In the genomic region with DNA sequence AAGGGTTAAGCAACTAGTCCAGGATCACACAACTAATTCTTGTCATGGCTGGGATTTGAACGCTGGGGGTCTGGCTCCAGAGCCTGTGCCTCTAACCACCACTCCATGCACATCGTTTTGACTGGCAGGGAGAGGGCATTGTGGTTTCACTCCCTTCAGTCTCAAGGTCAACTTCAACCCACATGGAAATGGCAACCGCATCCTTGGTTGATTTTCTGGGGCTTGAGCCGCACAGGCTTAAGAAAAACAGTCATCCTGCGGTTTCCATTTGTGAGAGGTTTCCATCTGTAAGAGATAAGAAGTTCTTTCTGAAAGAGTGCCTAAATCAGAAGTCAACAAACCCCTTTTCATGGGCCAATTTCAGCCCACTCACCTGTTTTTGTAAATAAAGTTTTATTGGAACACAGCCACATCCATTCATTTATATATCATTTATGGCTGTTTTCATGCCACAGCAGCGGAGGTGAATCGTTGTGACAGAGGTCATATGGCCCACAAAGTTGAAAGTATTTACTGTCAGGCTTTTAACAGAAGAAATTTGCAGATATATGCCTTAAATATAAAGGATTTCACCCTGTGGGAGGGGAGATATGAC, we compare ENCODE assay signal across 14 cellular contexts.
"Had no signal": no experiment of that assay in that cellular context is flagged by ENCODE, and none has a peak within 500 bp of the region (broad histone marks: within the 10 kb centered on the region; RNA-seq: fewer than 3 reads in every experiment).

No MANE protein-coding gene starts in this region.

- H3K27ac ChIP-seq: dorsolateral prefrontal cortex, prostate gland, right lobe of liver, thyroid gland had no signal

- H3K27me3 ChIP-seq: dorsolateral prefrontal cortex, right lobe of liver, thyroid gland had no signal

- DNase-seq: activated B cell treated with CpG ODN at 0.5 μM for 24 hours; activated CD4-positive, alpha-beta T cell treated with anti-CD3 and anti-CD28 coated beads, Interleukin-2, amount 50 U/mL, for 1 hour; activated effector memory CD4-positive, alpha-beta T cell treated with anti-CD3 and anti-CD28 coated beads, Interleukin-2, amount 50 U/mL, for 16 hours; activated T-cell treated with anti-CD3 and anti-CD28 coated beads, Interleukin-2, amount 50 U/mL, for 1 hour; aorta; dorsolateral prefrontal cortex; glutamatergic neuron; occipital lobe; right lobe of liver; thyroid gland had no signal

- H3K9me3 ChIP-seq: prostate gland, right lobe of liver, thyroid gland had no signal

- H3K36me3 ChIP-seq: prostate gland, right lobe of liver, thyroid gland had no signal

- ATAC-seq: left lobe of liver; natural killer cell treated with Interleukin-12 subunit alpha and Interleukin-12 subunit beta and Interleukin-15 and Interleukin-18, amount 100 ng/mL, for 72 hours; right lobe of liver; stimulated activated effector memory CD8-positive, alpha-beta T cell treated with anti-CD3 and anti-CD28 coated beads, Interleukin-12 subunit alpha, Interleukin-12 subunit beta, amount 100 ng/mL, for 72 hours had no signal

- H3K4me1 ChIP-seq: prostate gland, right lobe of liver, thyroid gland had no signal

- H3K4me3 ChIP-seq: dorsolateral prefrontal cortex, prostate gland, right lobe of liver, thyroid gland had no signal
